9 cellular contexts compared by ENCODE assay signal in genomic region chr1:210311726-210312493, GRCh38. TPM values are rescaled to one million over a fixed set of nuclear protein-coding genes. Genes with fewer than 3 reads are reported as not detected.
A peak's percentile ranks its signal among the peaks of the same experiment; 100 is the strongest.
DNase-seq lines count a peak whose midpoint lies in the region; ATAC-seq lines count a peak whose summit lies in the region.
"Had no signal": no experiment of that assay in that cellular context is flagged by ENCODE, and none has a peak within 500 bp of the region (broad histone marks: within the 10 kb centered on the region; RNA-seq: fewer than 3 reads in every experiment).

No MANE protein-coding gene starts in this region.

- H3K27me3 ChIP-seq in ectodermal cell (ENCODE audit: control insufficient read depth, insufficient read depth, low read length, poor library complexity, severe bottlenecking) (no peaks in the 10 kb centered on the region), mucosa of stomach (ENCODE audit: control insufficient read depth, insufficient read depth, low read length) (no peaks in the 10 kb centered on the region), aorta (ENCODE audit: control insufficient read depth in 1 of 2, insufficient read depth in 2 of 2, low read length in 1 of 2) (no peaks in the 10 kb centered on the region)

- no peak overlapping the region for H3K27ac ChIP-seq in ectodermal cell (ENCODE audit: insufficient read depth, low read depth, low read length, poor library complexity, severe bottlenecking)
- H3K27ac ChIP-seq in aorta (ENCODE audit: low read depth in 1 of 2, low read length in 2 of 2): no peak overlapping the region
- H3K27ac ChIP-seq: C4-2B had no signal

- ATAC-seq in Right ventricle myocardium inferior (peak; percentile 87), aorta (ENCODE audit: low FRiP score) (peak; percentile 53), GM19023 (IDR thresholded peaks at IDR 0.05; ENCODE audit: unreplicated experiment) (no peak)

- H3K4me3 ChIP-seq in ectodermal cell (ENCODE audit: insufficient read depth, low read depth, low read length) (peak overlapping the region; percentile 44), mucosa of stomach (ENCODE audit: low read length) (no peak overlapping the region), aorta (ENCODE audit: low read length in 2 of 2) (no peak overlapping the region)

- H3K4me1 ChIP-seq in ectodermal cell (ENCODE audit: control insufficient read depth, insufficient read depth, low read length): no peaks in the 10 kb centered on the region
- H3K4me1 ChIP-seq in mucosa of stomach (ENCODE audit: control insufficient read depth, insufficient read depth, low read length): peaks cover 10% of the 10 kb centered on the region
- H3K4me1 ChIP-seq in aorta (ENCODE audit: control insufficient read depth in 1 of 2, insufficient read depth in 2 of 2, low read length in 2 of 2): no peaks in the 10 kb centered on the region

- H3K9me3 ChIP-seq in ectodermal cell (ENCODE audit: control insufficient read depth, low read length): no peaks in the 10 kb centered on the region
- no peaks in the 10 kb centered on the region for H3K9me3 ChIP-seq in mucosa of stomach (ENCODE audit: control insufficient read depth, low read length)
- no peaks in the 10 kb centered on the region for H3K9me3 ChIP-seq in aorta (ENCODE audit: control insufficient read depth, low read length)

- 86 to 88% methylated on average over 18 of the region's 18 CpGs for WGBS in ectodermal cell, 2 experiments
- 39 to 42% methylated on average over 18 of the region's 18 CpGs for WGBS in aorta, 2 donors

- H3K9ac ChIP-seq in mucosa of stomach (ENCODE audit: low read length): peak overlapping the region; percentile 44

- intact Hi-C loops in Right ventricle myocardium inferior (cut with DNase I): loop anchor here (1.0 to 5.0 kb wide), 2 partner anchors 115 to 169 kb away; no protein-coding TSS in a partner anchor
- intact Hi-C loops in cardiac septum (cut with DNase I): loop anchor here (1.0 to 5.0 kb wide), 3 partner anchors 50 to 169 kb away; no protein-coding TSS in a partner anchor
- intact Hi-C loops in aorta (cut with DNase I): loop anchor here (1.0 to 5.0 kb wide), 4 partner anchors 90 to 169 kb away; no protein-coding TSS in a partner anchor

- DNase-seq in Right ventricle myocardium inferior (ENCODE audit: missing footprints) (no peak), cardiac septum (ENCODE audit: low spot score) (no peak), aorta (no peak), NCI-H1930 (lab: John Stamatoyannopoulos, UW) (no peak), hypothalamus (lab: John Stamatoyannopoulos, UW) (no peak)

- H3K36me3 ChIP-seq in ectodermal cell (ENCODE audit: control insufficient read depth, insufficient read depth, low read length) (no peaks in the 10 kb centered on the region), mucosa of stomach (ENCODE audit: control insufficient read depth, insufficient read depth, low read length) (no peaks in the 10 kb centered on the region), aorta (ENCODE audit: control insufficient read depth in 1 of 2, insufficient read depth in 2 of 2, low read length in 1 of 2) (no peaks in the 10 kb centered on the region)

RNA-seq across cellular contexts. Expression of gene HHAT, which starts 16.8 kb away (rescaled TPM):
- total RNA-seq in Right ventricle myocardium inferior (1.8 TPM), cardiac septum (2.4 TPM), aorta (1 to 10 TPM; 3.1 to 3.9 TPM)
- polyA plus RNA-seq in ectodermal cell (2013, experiment 1 of 4): 7.5 TPM
- 8.4 TPM for polyA plus RNA-seq in ectodermal cell (2013, experiment 2 of 4)
- 5.4 TPM for polyA plus RNA-seq in ectodermal cell (2013, experiment 3 of 4)
- polyA plus RNA-seq in ectodermal cell (2013, experiment 4 of 4): 5.4 TPM
- 1 to 10 TPM; 1.9 to 2.0 TPM for polyA plus RNA-seq in aorta
